In the genomic region with DNA sequence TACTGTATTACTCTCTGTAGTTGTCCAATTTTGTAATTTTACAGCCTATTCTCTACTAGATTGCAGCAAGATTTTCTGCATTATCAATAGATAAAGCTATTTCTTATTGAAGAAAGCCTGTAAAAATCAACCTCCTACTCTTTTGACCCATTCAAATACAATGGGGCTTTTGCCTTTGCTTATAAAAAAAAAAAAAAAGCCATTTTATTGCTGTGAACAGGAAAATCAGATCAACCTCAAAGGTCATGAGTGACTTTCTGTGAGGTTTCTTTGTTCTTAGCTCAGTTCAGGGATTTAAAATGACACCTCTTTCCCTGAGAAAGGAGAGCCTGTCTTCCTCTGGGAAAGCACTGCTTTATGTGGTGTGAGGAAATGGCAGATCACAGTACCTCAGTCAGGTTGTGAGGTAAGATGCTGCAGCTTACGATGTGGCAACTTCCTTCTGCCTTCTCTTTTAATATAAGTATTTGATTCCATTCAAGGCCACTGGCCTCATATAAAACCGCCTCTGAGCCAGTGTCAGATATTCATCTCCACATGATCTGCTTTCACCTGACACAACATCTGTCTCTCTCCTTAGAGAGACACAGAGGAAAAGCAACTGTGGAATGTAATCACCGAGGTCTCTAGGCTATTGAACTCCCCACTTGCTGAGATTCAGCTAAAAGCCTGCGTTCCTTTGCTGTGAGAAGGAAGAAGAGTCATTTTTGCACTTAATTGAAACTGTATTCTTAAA, we compare ENCODE assay signal across 12 cellular contexts.
"Had no signal": no experiment of that assay in that cellular context is flagged by ENCODE, and none has a peak within 500 bp of the region (broad histone marks: within the 10 kb centered on the region; RNA-seq: fewer than 3 reads in every experiment).

No MANE protein-coding gene starts in this region.

- H3K36me3 ChIP-seq: colonic mucosa, lower lobe of right lung, thyroid gland, vagina had no signal

- H3K9me3 ChIP-seq: colonic mucosa, lower lobe of right lung, thyroid gland, vagina had no signal

- DNase-seq: activated CD4-positive, alpha-beta T cell treated with anti-CD3 and anti-CD28 coated beads, Interleukin-2, amount 50 U/mL, for 1 hour; activated naive CD4-positive, alpha-beta T cell treated with anti-CD3 and anti-CD28 coated beads, Interleukin-2, amount 50 U/mL, for 16 hours; caudate nucleus; colonic mucosa; effector memory CD8-positive, alpha-beta T cell; kidney glomerular epithelial cell; lower lobe of right lung; naive thymus-derived CD4-positive, alpha-beta T cell; stimulated activated CD4-positive, alpha-beta T cell treated with anti-CD3 and anti-CD28 coated beads, Interleukin-4, amount 100 ng/mL, for 4 hours; thyroid gland had no signal

- H3K4me3 ChIP-seq: colonic mucosa, hepatocyte, lower lobe of right lung, thyroid gland, vagina had no signal

- H2AFZ ChIP-seq: hepatocyte had no signal

- H3K4me1 ChIP-seq: colonic mucosa, lower lobe of right lung, thyroid gland, vagina had no signal

- H3K27ac ChIP-seq: colonic mucosa, hepatocyte, lower lobe of right lung, thyroid gland, vagina had no signal

- H3K27me3 ChIP-seq: colonic mucosa, hepatocyte, thyroid gland, vagina had no signal

- H3K4me2 ChIP-seq: hepatocyte had no signal
